In genomic region chr18:9147440-9148238, GRCh38 we compare ENCODE assay signal across 8 cellular contexts. TPM values are rescaled to one million over a fixed set of nuclear protein-coding genes. Genes with fewer than 3 reads are reported as not detected.
A peak's percentile ranks its signal among the peaks of the same experiment; 100 is the strongest.
DNase-seq lines count a peak whose midpoint lies in the region; ATAC-seq and TF ChIP-seq lines count a peak whose summit lies in the region.

No MANE protein-coding gene starts in this region.

- TF ChIP-seq CTCF in GM23338 (conservative IDR thresholded peaks at IDR 0.05; ENCODE audit: low read depth in 2 of 2) (peak; percentile 77 to 79), endodermal cell (conservative IDR thresholded peaks at IDR 0.05) (peak; percentile 83)

- H3K27ac ChIP-seq in GM23338 (ENCODE audit: low read depth) (no peak overlapping the region; the same call in 1 of the 2 replicates), endodermal cell (ENCODE audit: low read depth, low read length) (no peak overlapping the region)

- peaks cover 91% of the 10 kb centered on the region for H3K79me2 ChIP-seq in GM23338 (replicated peaks; ENCODE audit: insufficient read depth)

- no peak overlapping the region for H3K4me3 Mint-ChIP-seq in GM23338
- H3K4me3 Mint-ChIP-seq in T-cell = peak overlapping the region; percentile 4 to 52 (median 43)
- no peak overlapping the region for H3K4me3 Mint-ChIP-seq in endodermal cell

- POLR2A ChIA-PET in T-cell (lab: Charles Lee) = interaction anchor here in 1 of 2 donors (0.5 to 1.0 kb wide), 3 partner anchors 10 to 74 kb away, joined by 3 read pairs; no protein-coding TSS in a partner anchor

- H3K36me3 ChIP-seq in GM23338 (ENCODE audit: insufficient read depth) (no peaks in the 10 kb centered on the region), endodermal cell (ENCODE audit: control insufficient read depth, insufficient read depth, low read length) (no peaks in the 10 kb centered on the region)

- H3K9me3 Mint-ChIP-seq in GM23338 (no peaks in the 10 kb centered on the region), T-cell (no peaks in the 10 kb centered on the region), endodermal cell (no peaks in the 10 kb centered on the region)

- peak; percentile 45 to 47 for ATAC-seq in activated CD4-positive, CD25-positive, alpha-beta regulatory T cell treated with anti-CD3 and anti-CD28 coated beads, Interleukin-2, amount 50 U/mL, for 24 hours
- peak; percentile 83 for ATAC-seq in GM23338
- peak; percentile 66 to 76 (median 72) for ATAC-seq in T-cell (replicated peaks in 1 of 4)

- H3K4me1 ChIP-seq in GM23338 (ENCODE audit: insufficient read depth) (no peaks in the 10 kb centered on the region), endodermal cell (ENCODE audit: control insufficient read depth, insufficient read depth, low read length) (no peaks in the 10 kb centered on the region)

- H3K9ac ChIP-seq in endodermal cell (ENCODE audit: extremely low read depth, low read length, poor library complexity, severe bottlenecking) = no peak overlapping the region

- no peak overlapping the region for H3K4me3 ChIP-seq in GM23338
- no peak overlapping the region for H3K4me3 ChIP-seq in endodermal cell (ENCODE audit: low read length)

- H3K9me3 ChIP-seq in endodermal cell (ENCODE audit: control insufficient read depth, low read length) = no peaks in the 10 kb centered on the region

- peak overlapping the region; percentile 3; the same call in 1 of the 2 replicates for H3K27ac Mint-ChIP-seq in GM23338
- H3K27ac Mint-ChIP-seq in T-cell = peak overlapping the region; percentile 85 to 90
- no peak overlapping the region for H3K27ac Mint-ChIP-seq in endodermal cell

- no peaks in the 10 kb centered on the region for H3K36me3 Mint-ChIP-seq in GM23338 (ENCODE audit: low read depth)
- H3K36me3 Mint-ChIP-seq in T-cell = no peaks in the 10 kb centered on the region
- no peaks in the 10 kb centered on the region for H3K36me3 Mint-ChIP-seq in endodermal cell (ENCODE audit: low read depth)

- H3K4me2 ChIP-seq in GM23338 = no peak overlapping the region

- H3K27me3 Mint-ChIP-seq in GM23338 (ENCODE audit: insufficient read depth, low read depth, poor library complexity) (peaks cover 3% of the 10 kb centered on the region), T-cell (no peaks in the 10 kb centered on the region), endodermal cell (ENCODE audit: insufficient read depth) (no peaks in the 10 kb centered on the region)

- DNase-seq in activated CD4-positive, CD25-positive, alpha-beta regulatory T cell treated with anti-CD3 and anti-CD28 coated beads, Interleukin-2, amount 50 U/mL, for 72 hours = no peak
- DNase-seq in GM23338 (ENCODE audit: low spot score) = peak; percentile 73
- DNase-seq in MV-4-11 (lab: John Stamatoyannopoulos, UW) = peak; percentile 81
- DNase-seq in T-cell = peak in 17 of 34 experiments; percentile 10 to 44 (median 19)
- DNase-seq in endodermal cell = peak; percentile 53
- peak; percentile 81 for DNase-seq in midbrain (lab: John Stamatoyannopoulos, UW)
- no peak for DNase-seq in ureter (ENCODE audit: low spot score)

- WGBS in endodermal cell (ENCODE audit: insufficient coverage in 1 of 2, insufficient read length in 1 of 2), 2 experiments = 100% methylated on average over 1 of the region's 1 CpG; no CpG with 5 or more reads in 1 of the 2 experiments

- no peaks in the 10 kb centered on the region for H3K9me2 ChIP-seq in GM23338 (ENCODE audit: insufficient read depth)

- H4K20me1 ChIP-seq in GM23338 (replicated peaks; ENCODE audit: insufficient read depth) = peaks cover 5% of the 10 kb centered on the region; the same call in 1 of the 2 replicates

- no peak overlapping the region for H2AFZ ChIP-seq in GM23338

- H3F3A ChIP-seq in GM23338 (replicated peaks; ENCODE audit: low read depth) = no peaks in the 10 kb centered on the region

- CTCF ChIA-PET in T-cell (lab: Charles Lee) = interaction anchor here (0.6 to 2.4 kb wide), 11 partner anchors 10 to 75 kb away, joined by 3 to 10 read pairs (median 5); no protein-coding TSS in a partner anchor

- no peaks in the 10 kb centered on the region for H3K27me3 ChIP-seq in GM23338 (ENCODE audit: insufficient read depth)
- H3K27me3 ChIP-seq in endodermal cell (ENCODE audit: control insufficient read depth, insufficient read depth, low read length, poor library complexity, severe bottlenecking) = no peaks in the 10 kb centered on the region

- H3K4me1 Mint-ChIP-seq in GM23338 (peaks cover 18% of the 10 kb centered on the region), T-cell (peaks cover 80 to 85% (median 82%) of the 10 kb centered on the region in 3 donors), endodermal cell (peaks cover 7% of the 10 kb centered on the region)

TF ChIP-seq in GM23338, 12 proteins besides CTCF, POLR2A, EP300 and RAD21 (continues in another document):
- TF ChIP-seq ZNF114 (CRISPR knock-in tag; IDR thresholded peaks at IDR 0.05) (no peak), ETS1 (IDR thresholded peaks at IDR 0.05) (no peak), STAT1 (IDR thresholded peaks at IDR 0.05; ENCODE audit: unreplicated experiment) (no peak), POLR2AphosphoS5 (IDR thresholded peaks at IDR 0.05; ENCODE audit: low read depth) (no peak)

RNA-seq across cellular contexts. Expression of gene ANKRD12, which starts 11.1 kb away (rescaled TPM):
- total RNA-seq in GM23338 (2014; rRNA removed; shearing (Covaris generic)) = 17.2 and 23.9 TPM in 2 replicates
- polyA plus RNA-seq in GM23338 (2016; fragmentation: Nextera tagmentation; extraction: Ambion mirVana) = 57.9 and 92.4 TPM in 2 replicates
- total RNA-seq in T-cell = 100 to 1,000 TPM; 183 to 211 (median 199) TPM
- 10 to 100 TPM; 36.0 to 41.6 TPM for total RNA-seq in endodermal cell
- 21.7 TPM for polyA plus RNA-seq in endodermal cell (2013, experiment 1 of 2)
- 21.8 TPM for polyA plus RNA-seq in endodermal cell (2013, experiment 2 of 2)
- total RNA-seq in ureter = 91.7 TPM

RNA-seq across cellular contexts. Expression of gene NDUFV2, which starts 45.1 kb away (rescaled TPM):
- 157 and 169 TPM in 2 replicates for total RNA-seq in GM23338 (2014; rRNA removed; shearing (Covaris generic))
- polyA plus RNA-seq in GM23338 (2016; fragmentation: Nextera tagmentation; extraction: Ambion mirVana) = 535 and 577 TPM in 2 replicates
- total RNA-seq in T-cell = 100 to 1,000 TPM; 148 to 201 (median 156) TPM
- total RNA-seq in endodermal cell = 100 to 1,000 TPM; 123 to 138 TPM
- 152 TPM for polyA plus RNA-seq in endodermal cell (2013, experiment 1 of 2)
- polyA plus RNA-seq in endodermal cell (2013, experiment 2 of 2) = 145 TPM
- total RNA-seq in ureter = 137 TPM

Comparison
In these comparisons a context has a peak if more than half of its experiments do, and no peak if none do; other contexts are left out.
1. DNase-seq: peak in GM23338 (single experiment), MV-4-11 (single experiment), endodermal cell (single experiment) and midbrain (single experiment); none in activated CD4-positive, CD25-positive, alpha-beta regulatory T cell treated with anti-CD3 and anti-CD28 coated beads, Interleukin-2, amount 50 U/mL, for 72 hours (single experiment) and ureter (single experiment).
2. H3K4me3 Mint-ChIP-seq: peak in T-cell (3 of 3); none in GM23338 (single experiment) and endodermal cell (single experiment).
3. Peak in every context shown above with its lines, with median percentiles within 50 percentile points of each other: ATAC-seq.